ENCODE assay signal across 8 cellular contexts in genomic region chr2:25362049-25362563, GRCh38. TPM values are rescaled to one million over a fixed set of nuclear protein-coding genes. Genes with fewer than 3 reads are reported as not detected.
DNase-seq lines count a peak whose midpoint lies in the region; ATAC-seq and TF ChIP-seq lines count a peak whose summit lies in the region.

No MANE protein-coding gene starts in this region.

- no peaks in the 10 kb centered on the region for H3K36me3 Mint-ChIP-seq in activated naive CD8-positive, alpha-beta T cell treated with anti-CD3 and anti-CD28 coated beads, Interleukin-2, amount 50 U/mL, for 24 hours (ENCODE audit: low read depth)

- peak overlapping the region; percentile 98 for H3K27ac Mint-ChIP-seq in activated naive CD8-positive, alpha-beta T cell treated with anti-CD3 and anti-CD28 coated beads, Interleukin-2, amount 50 U/mL, for 24 hours

- H3K27me3 Mint-ChIP-seq in activated naive CD8-positive, alpha-beta T cell treated with anti-CD3 and anti-CD28 coated beads, Interleukin-2, amount 50 U/mL, for 24 hours: no peaks in the 10 kb centered on the region

- H3K4me1 Mint-ChIP-seq in activated naive CD8-positive, alpha-beta T cell treated with anti-CD3 and anti-CD28 coated beads, Interleukin-2, amount 50 U/mL, for 24 hours: peaks cover 25% of the 10 kb centered on the region

- H3K9me3 ChIP-seq in SU-DHL-6 (ENCODE audit: insufficient read depth, low read length): no peaks in the 10 kb centered on the region
- no peaks in the 10 kb centered on the region for H3K9me3 ChIP-seq in heart left ventricle
- no peaks in the 10 kb centered on the region for H3K9me3 ChIP-seq in upper lobe of right lung

- no peaks in the 10 kb centered on the region for H3K9me3 Mint-ChIP-seq in activated naive CD8-positive, alpha-beta T cell treated with anti-CD3 and anti-CD28 coated beads, Interleukin-2, amount 50 U/mL, for 24 hours

- 1 to 5% (median 3%) methylated on average over 18 of the region's 18 CpGs for WGBS in heart left ventricle, 4 donors

- no peaks in the 10 kb centered on the region for H3K9me2 ChIP-seq in SU-DHL-6 (replicated peaks; ENCODE audit: insufficient read depth, low read length)

- H3K4me3 Mint-ChIP-seq in activated naive CD8-positive, alpha-beta T cell treated with anti-CD3 and anti-CD28 coated beads, Interleukin-2, amount 50 U/mL, for 24 hours: peak overlapping the region; percentile 92

- TF ChIP-seq POLR2A in heart left ventricle (IDR thresholded peaks at IDR 0.05): peak in 1 of 2 donors; percentile 74

- peak; percentile 71 for DNase-seq in NCI-H128 (lab: John Stamatoyannopoulos, UW; ENCODE audit: unreplicated experiment)
- peak; percentile 96 for DNase-seq in activated naive CD8-positive, alpha-beta T cell treated with anti-CD3 and anti-CD28 coated beads, Interleukin-2, amount 50 U/mL, for 24 hours
- peak; percentile 91 to 95 (median 92) for DNase-seq in heart left ventricle
- DNase-seq in posterior vena cava (ENCODE audit: low spot score): peak; percentile 97
- DNase-seq in upper lobe of right lung: peak; percentile 93

- no peaks in the 10 kb centered on the region for H3K79me2 ChIP-seq in SU-DHL-6 (ENCODE audit: insufficient read depth, low read length)

- H3K4me1 ChIP-seq in heart left ventricle (peaks cover 0 to 20% (median 5%) of the 10 kb centered on the region in 12 donors), upper lobe of right lung (peaks cover 4% of the 10 kb centered on the region)

- ATAC-seq in HG02678 (IDR thresholded peaks at IDR 0.05; ENCODE audit: unreplicated experiment): peak; percentile 84
- peak; percentile 97 for ATAC-seq in activated naive CD8-positive, alpha-beta T cell treated with anti-CD3 and anti-CD28 coated beads, Interleukin-2, amount 50 U/mL, for 24 hours
- peak; percentile 98 to 100 (median 99) for ATAC-seq in heart left ventricle
- peak; percentile 99 for ATAC-seq in upper lobe of right lung

- H3K4me3 ChIP-seq in GM12875 (ENCODE audit: low read depth, low read length) (peak overlapping the region; percentile 49), SU-DHL-6 (ENCODE audit: insufficient read depth, low read length, poor library complexity, severe bottlenecking) (peak overlapping the region; percentile 42), heart left ventricle (peak overlapping the region in 10 of 12 donors; percentile 12 to 57 (median 44)), upper lobe of right lung (peak overlapping the region; percentile 45)

- no peaks in the 10 kb centered on the region for H4K20me1 ChIP-seq in SU-DHL-6 (ENCODE audit: low read depth, low read length)

- H3K36me3 ChIP-seq in SU-DHL-6 (ENCODE audit: low read length) (no peaks in the 10 kb centered on the region), heart left ventricle (no peaks in the 10 kb centered on the region), upper lobe of right lung (no peaks in the 10 kb centered on the region)

- intact Hi-C loops in heart left ventricle (cut with DNase I) (loop anchor here in 4 of 10 donors (5.0 to 10.0 kb wide), 3 partner anchors 160 to 313 kb away; partner anchors contain the start of gene DTNB (in 1 of the 4)), posterior vena cava (cut with DNase I) (loop anchor here in 1 of 2 donors (10.0 kb wide), 1 partner anchor 163 kb away; no protein-coding TSS in a partner anchor), upper lobe of right lung (cut with DNase I) (no loop called here)

- H3F3A ChIP-seq in SU-DHL-6 (ENCODE audit: insufficient read depth): no peaks in the 10 kb centered on the region

- peak overlapping the region; percentile 76 for H3K4me2 ChIP-seq in SU-DHL-6 (ENCODE audit: low read depth, low read length, poor library complexity, severe bottlenecking)

- peak overlapping the region; percentile 37 for H2AFZ ChIP-seq in SU-DHL-6 (ENCODE audit: low read depth, low read length, severe bottlenecking)

- peak; percentile 97 for TF ChIP-seq CTCF in GM12875 (IDR thresholded peaks at IDR 0.05; ENCODE audit: borderline replicate concordance, insufficient read depth, low read depth, low read length)
- TF ChIP-seq CTCF in SU-DHL-6 (IDR thresholded peaks at IDR 0.05; ENCODE audit: insufficient read depth, low read length, poor library complexity, severe bottlenecking): peak; percentile 88
- peak; percentile 96 to 100 (median 98) for TF ChIP-seq CTCF in heart left ventricle (IDR thresholded peaks at IDR 0.05)
- TF ChIP-seq CTCF in upper lobe of right lung (IDR thresholded peaks at IDR 0.05): peak; percentile 96

- no peaks in the 10 kb centered on the region for H3K27me3 ChIP-seq in SU-DHL-6 (ENCODE audit: low read length)
- no peaks in the 10 kb centered on the region for H3K27me3 ChIP-seq in heart left ventricle
- no peaks in the 10 kb centered on the region for H3K27me3 ChIP-seq in upper lobe of right lung

- H3K27ac ChIP-seq in SU-DHL-6 (ENCODE audit: low read depth, low read length) (peak overlapping the region; percentile 57), heart left ventricle (peak overlapping the region; percentile 7 to 90 (median 70)), upper lobe of right lung (peak overlapping the region; percentile 72)

- H3K9ac ChIP-seq in SU-DHL-6 (ENCODE audit: low read length): peak overlapping the region; percentile 43

RNA-seq across cellular contexts. Expression of gene DNMT3A, which starts 20.4 kb away (rescaled TPM):
- total RNA-seq in heart left ventricle (10 to 100 TPM in 8 of 9 donors, 1 to 10 TPM in 1; 3.5 to 26.0 (median 18.6) TPM), posterior vena cava (10 to 100 TPM; 25.9 to 26.3 TPM), upper lobe of right lung (31.3 TPM)
- 1 to 10 TPM; 9.1 to 9.2 TPM for polyA plus RNA-seq in heart left ventricle

Comparison
In these comparisons a context has a peak if more than half of its experiments do, and no peak if none do; other contexts are left out.
1. Peak in every context shown above with its lines: DNase-seq, ATAC-seq, H3K4me3 ChIP-seq and H3K27ac ChIP-seq.